In the genomic region with DNA sequence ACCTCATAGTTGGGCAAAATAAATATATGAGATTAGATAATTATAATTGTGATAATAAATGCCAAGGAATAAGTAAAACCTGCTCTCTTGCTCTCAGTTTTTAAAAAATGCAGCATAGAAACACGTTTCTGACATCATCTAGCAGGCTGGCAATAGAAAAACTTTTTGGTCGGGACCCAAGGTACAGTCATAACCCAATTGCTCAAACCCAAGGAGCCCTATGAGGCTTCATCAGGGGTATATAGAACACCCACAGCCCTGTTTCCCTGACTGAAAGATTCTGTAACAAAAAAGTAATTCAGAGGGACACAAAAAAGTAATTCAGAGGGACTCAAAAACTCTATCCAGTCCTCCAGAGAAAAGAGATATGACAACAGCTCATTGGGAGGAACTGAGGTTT, we compare ENCODE assay signal across 23 cellular contexts. TPM values are rescaled to one million over a fixed set of nuclear protein-coding genes. Genes with fewer than 3 reads are reported as not detected.
"Had no signal": no experiment of that assay in that cellular context is flagged by ENCODE, and none has a peak within 500 bp of the region (broad histone marks: within the 10 kb centered on the region; RNA-seq: fewer than 3 reads in every experiment).

No MANE protein-coding gene starts in this region.

- H3K36me3 ChIP-seq: ascending aorta, esophagus muscularis mucosa, suprapubic skin, upper lobe of left lung had no signal

- DNase-seq: activated B cell treated with CpG ODN at 0.5 μM for 24 hours; activated CD4-positive, alpha-beta T cell treated with anti-CD3 and anti-CD28 coated beads for 36 hours; activated CD4-positive, alpha-beta T cell treated with anti-CD3 and anti-CD28 coated beads, Interleukin-2, amount 50 U/mL, for 4 hours; activated CD8-positive, alpha-beta memory T cell treated with anti-CD3 and anti-CD28 coated beads for 24 hours; activated CD8-positive, alpha-beta memory T cell treated with anti-CD3 and anti-CD28 coated beads, Interleukin-2, amount 50 U/mL, for 4 hours; activated T-cell treated with anti-CD3 and anti-CD28 coated beads, Interleukin-2, amount 50 U/mL, for 24 hours; kidney; naive B cell; nucleus accumbens; posterior cingulate gyrus; small intestine; stimulated activated CD4-positive, alpha-beta T cell treated with anti-CD3 and anti-CD28 coated beads, Interleukin-2, amount 100 ng/mL, for 24 hours; stimulated activated naive CD8-positive, alpha-beta T cell treated with anti-CD3 and anti-CD28 coated beads, Interleukin-15, amount 100 ng/mL, for 72 hours; upper lobe of left lung had no signal

- ATAC-seq: activated CD4-positive, alpha-beta T cell treated with anti-CD3 and anti-CD28 coated beads for 36 hours; activated naive CD4-positive, alpha-beta T cell treated with anti-CD3 and anti-CD28 coated beads, Interleukin-2, amount 50 U/mL, for 72 hours; activated T-helper 17 cell treated with anti-CD3 and anti-CD28 coated beads, Interleukin-2, amount 50 U/mL, for 72 hours; left lobe of liver; sciatic nerve; stimulated activated effector memory CD8-positive, alpha-beta T cell treated with anti-CD3 and anti-CD28 coated beads, Interleukin-12 subunit alpha, Interleukin-12 subunit beta, amount 100 ng/mL, for 72 hours; stimulated activated naive CD8-positive, alpha-beta T cell treated with anti-CD3 and anti-CD28 coated beads, Interleukin-15, amount 100 ng/mL, for 72 hours had no signal

- H3K9me3 ChIP-seq: ascending aorta, esophagus muscularis mucosa, suprapubic skin, upper lobe of left lung had no signal

- H3K27me3 ChIP-seq: ascending aorta had no signal

- H3K4me3 ChIP-seq: ascending aorta, esophagus muscularis mucosa, lung, suprapubic skin, upper lobe of left lung had no signal

- H3K27ac ChIP-seq: ascending aorta, esophagus muscularis mucosa, suprapubic skin, upper lobe of left lung had no signal

RNA-seq across cellular contexts. Expression of gene PDE1C, which starts 3.8 kb away (rescaled TPM):
- total RNA-seq: activated B cell treated with CpG ODN at 0.5 μM for 24 hours; activated CD4-positive, alpha-beta T cell treated with anti-CD3 and anti-CD28 coated beads for 36 hours; activated naive CD4-positive, alpha-beta T cell treated with anti-CD3 and anti-CD28 coated beads, Interleukin-2, amount 50 U/mL, for 72 hours; activated T-helper 17 cell treated with anti-CD3 and anti-CD28 coated beads, Interleukin-2, amount 50 U/mL, for 72 hours had no signal
